17 cellular contexts compared by ENCODE assay signal in genomic region chr6:1578293-1578745, GRCh38. TPM values are rescaled to one million over a fixed set of nuclear protein-coding genes. Genes with fewer than 3 reads are reported as not detected.
"Had no signal": no experiment of that assay in that cellular context is flagged by ENCODE, and none has a peak within 500 bp of the region (broad histone marks: within the 10 kb centered on the region; RNA-seq: fewer than 3 reads in every experiment).

No MANE protein-coding gene starts in this region.

- H3K9me3 ChIP-seq: upper lobe of right lung had no signal

- H3K27ac ChIP-seq: hepatocyte, skin epidermis, upper lobe of right lung had no signal

- ATAC-seq: activated CD8-positive, alpha-beta memory T cell treated with anti-CD3 and anti-CD28 coated beads, Interleukin-2, amount 10 ng/mL, durations not matched to agents 7 days and 5 days; effector memory CD8-positive, alpha-beta T cell; left cardiac atrium; right cardiac atrium; stimulated activated naive CD8-positive, alpha-beta T cell treated with anti-CD3 and anti-CD28 coated beads, Interleukin-15, amount 100 ng/mL, for 72 hours; upper lobe of right lung had no signal

- H3K4me3 ChIP-seq: hepatocyte, skin epidermis, upper lobe of right lung had no signal

- H3K27me3 ChIP-seq: hepatocyte, upper lobe of right lung had no signal

- H3K36me3 ChIP-seq: upper lobe of right lung had no signal

- DNase-seq: activated CD4-positive, alpha-beta memory T cell treated with anti-CD3 and anti-CD28 coated beads, Interleukin-2, amount 10 ng/mL, durations not matched to agents 7 days and 5 days; activated CD4-positive, alpha-beta T cell treated with anti-CD3 and anti-CD28 coated beads for 48 hours; activated CD4-positive, CD25-positive, alpha-beta regulatory T cell; activated CD8-positive, alpha-beta memory T cell treated with anti-CD3 and anti-CD28 coated beads, Interleukin-2, amount 10 ng/mL, durations not matched to agents 7 days and 5 days; activated naive CD4-positive, alpha-beta T cell; activated naive CD8-positive, alpha-beta T cell treated with anti-CD3 and anti-CD28 coated beads for 36 hours; amniotic stem cell; effector memory CD8-positive, alpha-beta T cell; foreskin fibroblast; left cardiac atrium; mesenchymal stem cell; posterior cingulate gyrus; right cardiac atrium; stimulated activated naive CD8-positive, alpha-beta T cell treated with anti-CD3 and anti-CD28 coated beads, Interleukin-15, amount 100 ng/mL, for 72 hours; upper lobe of right lung had no signal

RNA-seq across cellular contexts. Expression of gene FOXC1, which starts 31.4 kb away (rescaled TPM):
- total RNA-seq: activated naive CD8-positive, alpha-beta T cell treated with anti-CD3 and anti-CD28 coated beads for 36 hours had no signal
